13 cellular contexts compared by ENCODE assay signal in the genomic region with DNA sequence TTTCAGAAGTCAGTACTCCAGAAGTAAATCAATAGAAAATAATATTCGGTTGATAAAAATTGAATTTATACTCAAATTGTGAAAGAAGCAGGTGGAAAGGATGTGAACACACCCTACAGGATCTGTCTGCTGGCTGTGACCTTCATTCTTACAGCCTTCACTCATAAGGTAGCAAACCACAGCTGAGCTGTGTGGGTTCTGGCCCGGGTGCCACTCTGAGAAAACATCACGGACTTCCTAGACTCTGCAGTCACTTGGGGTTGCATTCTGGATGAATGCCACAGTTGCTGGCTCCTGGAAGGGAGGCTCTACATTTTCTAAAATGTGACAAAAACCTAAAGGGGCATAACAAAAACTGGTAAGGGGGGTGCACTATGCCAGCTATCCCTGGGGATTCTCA. TPM values are rescaled to one million over a fixed set of nuclear protein-coding genes. Genes with fewer than 3 reads are reported as not detected.
DNase-seq lines count a peak whose midpoint lies in the region; ATAC-seq lines count a peak whose summit lies in the region.
"Had no signal": no experiment of that assay in that cellular context is flagged by ENCODE, and none has a peak within 500 bp of the region (broad histone marks: within the 10 kb centered on the region; RNA-seq: fewer than 3 reads in every experiment).

No MANE protein-coding gene starts in this region.

- no peak overlapping the region for H3K27ac Mint-ChIP-seq in activated naive CD4-positive, alpha-beta T cell treated with anti-CD3 and anti-CD28 coated beads, Interleukin-2, amount 50 U/mL, for 72 hours
- no peak overlapping the region for H3K27ac Mint-ChIP-seq in central memory CD8-positive, alpha-beta T cell (ENCODE audit: low read depth)
- no peak overlapping the region for H3K27ac Mint-ChIP-seq in stimulated activated effector memory CD8-positive, alpha-beta T cell treated with anti-CD3 and anti-CD28 coated beads, Interleukin-12 subunit alpha, Interleukin-12 subunit beta, amount 100 ng/mL, for 72 hours
- H3K27ac Mint-ChIP-seq: dendritic cell treated with granulocyte-macrophage colony-stimulating factor and Interleukin-4, amounts not matched to agents 40 ng/mL and 50 ng/mL, for 4 days; stimulated activated naive CD8-positive, alpha-beta T cell treated with anti-CD3 and anti-CD28 coated beads, Interleukin-15, Interleukin-2, amounts not matched to agents 100 ng/mL and 50 ng/mL, for 24 hours had no signal

- no peaks in the 10 kb centered on the region for H3K4me1 Mint-ChIP-seq in central memory CD8-positive, alpha-beta T cell
- H3K4me1 Mint-ChIP-seq in stimulated activated effector memory CD8-positive, alpha-beta T cell treated with anti-CD3 and anti-CD28 coated beads, Interleukin-12 subunit alpha, Interleukin-12 subunit beta, amount 100 ng/mL, for 72 hours, result no peaks in the 10 kb centered on the region

- H3K9me3 Mint-ChIP-seq in activated naive CD4-positive, alpha-beta T cell treated with anti-CD3 and anti-CD28 coated beads, Interleukin-2, amount 50 U/mL, for 72 hours, result no peaks in the 10 kb centered on the region
- no peaks in the 10 kb centered on the region for H3K9me3 Mint-ChIP-seq in central memory CD8-positive, alpha-beta T cell
- H3K9me3 Mint-ChIP-seq in stimulated activated effector memory CD8-positive, alpha-beta T cell treated with anti-CD3 and anti-CD28 coated beads, Interleukin-12 subunit alpha, Interleukin-12 subunit beta, amount 100 ng/mL, for 72 hours, result no peaks in the 10 kb centered on the region
- H3K9me3 Mint-ChIP-seq: dendritic cell treated with granulocyte-macrophage colony-stimulating factor and Interleukin-4, amounts not matched to agents 40 ng/mL and 50 ng/mL, for 4 days; stimulated activated naive CD8-positive, alpha-beta T cell treated with anti-CD3 and anti-CD28 coated beads, Interleukin-15, Interleukin-2, amounts not matched to agents 100 ng/mL and 50 ng/mL, for 24 hours had no signal

- no peak for DNase-seq in activated naive CD4-positive, alpha-beta T cell treated with anti-CD3 and anti-CD28 coated beads, Interleukin-2, amount 50 U/mL, for 72 hours (ENCODE audit: low spot score in 2 of 2)
- no peak for DNase-seq in activated naive CD4-positive, alpha-beta T cell (lab: John Stamatoyannopoulos, UW)
- DNase-seq in M059J (ENCODE audit: low read depth) (peak; percentile 83), OCI-M2 (lab: John Stamatoyannopoulos, UW; ENCODE audit: unreplicated experiment) (no peak), HuH-7 (ENCODE audit: low spot score) (no peak)
- no peak for DNase-seq in central memory CD8-positive, alpha-beta T cell (ENCODE audit: low spot score in 2 of 2)
- no peak for DNase-seq in stimulated activated effector memory CD8-positive, alpha-beta T cell treated with anti-CD3 and anti-CD28 coated beads, Interleukin-12 subunit alpha, Interleukin-12 subunit beta, amount 100 ng/mL, for 72 hours (ENCODE audit: low spot score in 2 of 2)
- DNase-seq: midbrain, NCI-H1436 treated with DMSO at 0.1 percent for 48 hours, SW 1271 had no signal

- no peak overlapping the region for H3K4me3 Mint-ChIP-seq in central memory CD8-positive, alpha-beta T cell
- no peak overlapping the region for H3K4me3 Mint-ChIP-seq in stimulated activated effector memory CD8-positive, alpha-beta T cell treated with anti-CD3 and anti-CD28 coated beads, Interleukin-12 subunit alpha, Interleukin-12 subunit beta, amount 100 ng/mL, for 72 hours
- H3K4me3 Mint-ChIP-seq: dendritic cell treated with granulocyte-macrophage colony-stimulating factor and Interleukin-4, amounts not matched to agents 40 ng/mL and 50 ng/mL, for 4 days; stimulated activated naive CD8-positive, alpha-beta T cell treated with anti-CD3 and anti-CD28 coated beads, Interleukin-15, Interleukin-2, amounts not matched to agents 100 ng/mL and 50 ng/mL, for 24 hours had no signal

- no peaks in the 10 kb centered on the region for H3K36me3 Mint-ChIP-seq in activated naive CD4-positive, alpha-beta T cell treated with anti-CD3 and anti-CD28 coated beads, Interleukin-2, amount 50 U/mL, for 72 hours
- no peaks in the 10 kb centered on the region for H3K36me3 Mint-ChIP-seq in central memory CD8-positive, alpha-beta T cell (ENCODE audit: insufficient read depth)
- H3K36me3 Mint-ChIP-seq in stimulated activated effector memory CD8-positive, alpha-beta T cell treated with anti-CD3 and anti-CD28 coated beads, Interleukin-12 subunit alpha, Interleukin-12 subunit beta, amount 100 ng/mL, for 72 hours, result no peaks in the 10 kb centered on the region

- H3K27me3 Mint-ChIP-seq in central memory CD8-positive, alpha-beta T cell, result no peaks in the 10 kb centered on the region
- H3K27me3 Mint-ChIP-seq: dendritic cell treated with granulocyte-macrophage colony-stimulating factor and Interleukin-4, amounts not matched to agents 40 ng/mL and 50 ng/mL, for 4 days had no signal

- ATAC-seq in activated naive CD4-positive, alpha-beta T cell treated with anti-CD3 and anti-CD28 coated beads, Interleukin-2, amount 50 U/mL, for 72 hours, result peak; percentile 28 to 59
- ATAC-seq in central memory CD8-positive, alpha-beta T cell (replicated peaks; ENCODE audit: extremely low read depth, poor library complexity, severe bottlenecking), result peak; percentile 83
- peak; percentile 88 for ATAC-seq in stimulated activated effector memory CD8-positive, alpha-beta T cell treated with anti-CD3 and anti-CD28 coated beads, Interleukin-12 subunit alpha, Interleukin-12 subunit beta, amount 100 ng/mL, for 72 hours
- no peak for ATAC-seq in GM21526 (IDR thresholded peaks at IDR 0.05; ENCODE audit: low FRiP score, unreplicated experiment)

RNA-seq across cellular contexts. Expression of a gene that starts 36.0 kb away (rescaled TPM):
- 100 to 1,000 TPM; 155 to 190 TPM for total RNA-seq in activated naive CD4-positive, alpha-beta T cell treated with anti-CD3 and anti-CD28 coated beads, Interleukin-2, amount 50 U/mL, for 72 hours
- total RNA-seq in M059J (2014; rRNA removed; shearing (Covaris generic)), result 1.4 and 5.8 TPM in 2 replicates

Comparison
In these comparisons a context has a peak if more than half of its experiments do, and no peak if none do; other contexts are left out.
1. RNA of a gene that starts 36.0 kb away (total RNA-seq): 155 to 190 TPM in activated naive CD4-positive, alpha-beta T cell treated with anti-CD3 and anti-CD28 coated beads, Interleukin-2, amount 50 U/mL, for 72 hours; 1.4 to 5.8 TPM in M059J; every median in the first group is over 10 times any median in the second.